In the genomic region with DNA sequence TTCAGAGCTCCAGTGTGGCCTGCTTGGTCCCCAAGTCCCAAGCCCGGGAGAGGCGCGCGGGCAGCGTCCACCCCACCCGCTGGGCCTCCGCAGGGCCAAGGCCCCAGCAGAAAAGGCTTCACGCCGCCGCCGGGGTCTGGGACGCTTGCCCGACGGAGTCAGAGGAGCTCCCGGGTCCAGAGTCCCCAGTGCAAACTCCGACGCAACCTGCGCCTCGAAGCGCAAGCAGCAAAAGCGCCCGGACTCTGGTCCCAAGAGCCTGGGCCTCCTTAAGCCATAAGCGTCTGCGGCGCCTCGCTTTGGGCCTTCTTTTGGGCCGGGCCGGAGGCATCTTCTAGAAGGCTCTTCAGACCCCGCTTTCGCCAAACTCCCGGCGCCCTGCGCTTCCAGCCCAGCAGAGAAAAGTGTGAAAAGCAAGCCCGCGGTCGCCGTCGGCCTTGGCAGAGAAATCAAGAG, we compare ENCODE assay signal across 7 cellular contexts. TPM values are rescaled to one million over a fixed set of nuclear protein-coding genes. Genes with fewer than 3 reads are reported as not detected.
DNase-seq lines count a peak whose midpoint lies in the region; TF ChIP-seq lines count a peak whose summit lies in the region.

No MANE protein-coding gene starts in this region.

- DNase-seq in HFF-Myc (ENCODE audit: extremely low read depth, low read depth) = no peak
- DNase-seq in ascending aorta (ENCODE audit: low spot score in 2 of 2) = no peak
- DNase-seq in stomach = no peak
- no peak for DNase-seq in NOMO-1 treated with DMSO at 0.1 percent for 48 hours (lab: John Stamatoyannopoulos, UW; ENCODE audit: unreplicated experiment)
- DNase-seq in KBM-7 = no peak
- no peak for DNase-seq in SW 1271 (lab: John Stamatoyannopoulos, UW)

- TF ChIP-seq EP300 in stomach (IDR thresholded peaks at IDR 0.05) = no peak

- H3K4me1 ChIP-seq in ascending aorta = peaks cover 0 to 4% of the 10 kb centered on the region in 2 donors
- peaks cover 5% of the 10 kb centered on the region; the same call in 1 of the 2 replicates for H3K4me1 ChIP-seq in iPS-20b (ENCODE audit: insufficient read depth, low read length)
- peaks cover 7 to 30% (median 23%) of the 10 kb centered on the region in 4 donors for H3K4me1 ChIP-seq in stomach

- peak overlapping the region; percentile 81 for H3K4me3 ChIP-seq in HFF-Myc (replicated peaks; ENCODE audit: low read depth, low read length)
- H3K4me3 ChIP-seq in ascending aorta = peak overlapping the region; percentile 56 to 100
- peak overlapping the region; percentile 82; the same call in 1 of the 2 replicates for H3K4me3 ChIP-seq in iPS-20b (ENCODE audit: low read length)
- H3K4me3 ChIP-seq in stomach = peak overlapping the region; percentile 36 to 45 (median 41)

- in situ Hi-C loops in KBM-7 (cut with MboI; ENCODE audit: low pct_unique_long_range_greater_than_20kb, low sequenced_read_pairs) = no loop called here

- no peaks in the 10 kb centered on the region for H3K36me3 ChIP-seq in ascending aorta
- no peaks in the 10 kb centered on the region for H3K36me3 ChIP-seq in iPS-20b (ENCODE audit: insufficient read depth, low read depth, low read length)
- H3K36me3 ChIP-seq in stomach = no peaks in the 10 kb centered on the region

- TF ChIP-seq POLR2A in stomach (IDR thresholded peaks at IDR 0.05) = no peak

- H3K27ac ChIP-seq in ascending aorta (peak overlapping the region; percentile 98 to 100), iPS-20b (ENCODE audit: low read length) (no peak overlapping the region), stomach (peak overlapping the region in 2 of 5 donors; percentile 59 to 63)

- intact Hi-C loops in ascending aorta (cut with DNase I) (loop anchor here (5.0 to 10.0 kb wide), 4 partner anchors 76 to 1568 kb away; a partner anchor contains a TSS), stomach (cut with DNase I; ENCODE audit: low total_unique reads) (no loop called here)

- H3K27me3 ChIP-seq in ascending aorta (no peaks in the 10 kb centered on the region), iPS-20b (ENCODE audit: insufficient read depth, low read length) (peaks cover 90% of the 10 kb centered on the region), stomach (peaks cover 24 to 99% (median 62%) of the 10 kb centered on the region in 3 donors)

- no peak overlapping the region for H3K9ac ChIP-seq in iPS-20b (ENCODE audit: low read depth, low read length)

- 2 to 9% (median 7%) methylated on average over 17 to 38 of the region's 38 CpGs for WGBS in stomach, 5 donors

- no peak for TF ChIP-seq CTCF in HFF-Myc (IDR thresholded peaks at IDR 0.05; ENCODE audit: low read depth, low read length, missing control alignments)
- no peak for TF ChIP-seq CTCF in ascending aorta (IDR thresholded peaks at IDR 0.05)
- TF ChIP-seq CTCF in stomach (IDR thresholded peaks at IDR 0.05) = no peak

- H3K9me3 ChIP-seq in ascending aorta = no peaks in the 10 kb centered on the region
- no peaks in the 10 kb centered on the region for H3K9me3 ChIP-seq in iPS-20b (ENCODE audit: insufficient read depth, low read depth, low read length)
- peaks cover 0 to 40% (median 7%) of the 10 kb centered on the region in 4 donors for H3K9me3 ChIP-seq in stomach

RNA-seq across cellular contexts. Expression of a gene that starts 1.4 kb away (rescaled TPM):
- total RNA-seq in ascending aorta = 81.0 TPM
- total RNA-seq in stomach = 1 to 10 TPM in 2 of 5 donors, not detected in 3; 1.0 to 4.6 TPM
- polyA plus RNA-seq in stomach = under 1 TPM in 2 of 3 donors, not detected in 1; 0.12 to 0.53 TPM

Comparison
In these comparisons a context has a peak if more than half of its experiments do, and no peak if none do; other contexts are left out.
1. RNA of a gene that starts 1.4 kb away (total RNA-seq): 81.0 TPM in ascending aorta (single experiment); 1.0 to 4.6 TPM in stomach; every median in the first group is over 10 times any median in the second.
2. Peak in every context shown above with its lines, with median percentiles within 50 percentile points of each other: H3K4me3 ChIP-seq.